In genomic region chr2:123456416-123456815, GRCh38 we compare ENCODE assay signal across 28 cellular contexts.
"Had no signal": no experiment of that assay in that cellular context is flagged by ENCODE, and none has a peak within 500 bp of the region (broad histone marks: within the 10 kb centered on the region; RNA-seq: fewer than 3 reads in every experiment).

No MANE protein-coding gene starts in this region.

- H3K4me3 Mint-ChIP-seq: memory B cell; naive thymus-derived CD4-positive, alpha-beta T cell; natural killer cell had no signal

- H3K4me3 ChIP-seq: coronary artery, dorsolateral prefrontal cortex, esophagus squamous epithelium, gastrocnemius medialis, heart right ventricle, left lung, lower lobe of right lung had no signal

- H3K27me3 ChIP-seq: esophagus squamous epithelium, gastrocnemius medialis, heart right ventricle, left lung had no signal

- FAIRE-seq: endothelial cell of umbilical vein, islet of Langerhans, keratinocyte had no signal

- H3K36me3 Mint-ChIP-seq: naive thymus-derived CD4-positive, alpha-beta T cell; natural killer cell had no signal

- H3K27ac ChIP-seq: coronary artery, dorsolateral prefrontal cortex, epithelial cell of prostate, esophagus squamous epithelium, gastrocnemius medialis, heart right ventricle, left lung, lower lobe of right lung had no signal

- H3K27me3 Mint-ChIP-seq: memory B cell; naive thymus-derived CD4-positive, alpha-beta T cell had no signal

- H3K27ac Mint-ChIP-seq: memory B cell; naive thymus-derived CD4-positive, alpha-beta T cell; natural killer cell had no signal

- H3K9me3 ChIP-seq: esophagus squamous epithelium, gastrocnemius medialis, lower lobe of right lung had no signal

- ATAC-seq: esophagus mucosa; gastrocnemius medialis; heart right ventricle; left cardiac atrium; left lung; left ventricle myocardium superior; lower lobe of right lung; naive thymus-derived CD4-positive, alpha-beta T cell; natural killer cell had no signal

- H3K36me3 ChIP-seq: esophagus squamous epithelium, gastrocnemius medialis, heart right ventricle, left lung, lower lobe of right lung had no signal

- H3K4me1 Mint-ChIP-seq: memory B cell; naive thymus-derived CD4-positive, alpha-beta T cell; natural killer cell had no signal

- DNase-seq: dermis blood vessel endothelial cell; dorsolateral prefrontal cortex; effector CD4-positive, alpha-beta T cell; effector memory CD4-positive, alpha-beta T cell; erythroblast; esophagus squamous epithelium; foreskin fibroblast; foreskin melanocyte; gastrocnemius medialis; glutamatergic neuron; head of caudate nucleus; heart right ventricle; hippocampal formation; left cardiac atrium; left lung; left ventricle myocardium superior; lower lobe of right lung; mesendoderm; midbrain; naive thymus-derived CD4-positive, alpha-beta T cell; natural killer cell had no signal

- H3K4me1 ChIP-seq: esophagus squamous epithelium, gastrocnemius medialis, left lung, lower lobe of right lung had no signal
